In genomic region chr10:95767884-95768556, GRCh38 we compare ENCODE assay signal across 1 cellular context.
TF ChIP-seq lines count a peak whose summit lies in the region.

No MANE protein-coding gene starts in this region.

TF ChIP-seq in GM12878, 131 proteins besides CTCF, POLR2A, EP300 and RAD21 (continued from another document and continues in another):
- no peak for TF ChIP-seq PAX8 (IDR thresholded peaks at IDR 0.05)
- peak; percentile 94 for TF ChIP-seq IKZF1 (conservative IDR thresholded peaks at IDR 0.05)
- TF ChIP-seq RELA (IDR thresholded peaks at IDR 0.05; ENCODE audit: borderline replicate concordance, partially characterized antibody) = peak; percentile 54
- TF ChIP-seq ZSCAN29 (IDR thresholded peaks at IDR 0.05) = no peak
- TF ChIP-seq HDAC2 (IDR thresholded peaks at IDR 0.05) = no peak
- peak; percentile 67; the same call in 1 of the 2 replicates for TF ChIP-seq IRF4 (IDR thresholded peaks at IDR 0.05; ENCODE audit: low read depth, low read length)
- no peak for TF ChIP-seq REST (IDR thresholded peaks at IDR 0.05; ENCODE audit: low read depth, low read length)
- TF ChIP-seq TAF1 (IDR thresholded peaks at IDR 0.05; ENCODE audit: borderline replicate concordance, low read depth, low read length) = no peak
- TF ChIP-seq MEF2B (IDR thresholded peaks at IDR 0.05; ENCODE audit: partially characterized antibody, poor library complexity, severe bottlenecking) = peak; percentile 48
- peak; percentile 64 for TF ChIP-seq BCL11A (IDR thresholded peaks at IDR 0.05; ENCODE audit: low read depth, low read length)
- TF ChIP-seq ZNF274 (IDR thresholded peaks at IDR 0.05; ENCODE audit: insufficient read depth, insufficient read length) = no peak
- no peak; the same call in 2 of the 3 replicates for TF ChIP-seq POU2F2 (IDR thresholded peaks at IDR 0.05; ENCODE audit: borderline replicate concordance, low read depth, low read length)
- no peak for TF ChIP-seq RBBP5 (conservative IDR thresholded peaks at IDR 0.05)
- TF ChIP-seq NFYA (IDR thresholded peaks at IDR 0.05; ENCODE audit: borderline replicate concordance, low read depth, low read length) = no peak
- TF ChIP-seq WRNIP1 (IDR thresholded peaks at IDR 0.05; ENCODE audit: borderline replicate concordance, low read depth, low read length) = no peak
- no peak for TF ChIP-seq JUND (IDR thresholded peaks at IDR 0.05; ENCODE audit: low read depth, low read length)
- TF ChIP-seq ZNF217 (IDR thresholded peaks at IDR 0.05) = peak; percentile 70; the same call in 1 of the 2 replicates
- TF ChIP-seq NR2C2 (IDR thresholded peaks at IDR 0.05; ENCODE audit: borderline replicate concordance, control insufficient read depth, insufficient read length, low read depth) = no peak
- TF ChIP-seq JUNB (IDR thresholded peaks at IDR 0.05) = peak; percentile 86
- TF ChIP-seq ZBTB11 (CRISPR knock-in tag; IDR thresholded peaks at IDR 0.05) = no peak
- TF ChIP-seq NKRF (conservative IDR thresholded peaks at IDR 0.05) = 0 out of 2 replicates have a peak, but pooled peaks have one; percentile 24
- no peak for TF ChIP-seq SREBF2 (IDR thresholded peaks at IDR 0.05; ENCODE audit: low read length)
- TF ChIP-seq PRDM15 (CRISPR knock-in tag; IDR thresholded peaks at IDR 0.05) = no peak
- TF ChIP-seq SKIL (IDR thresholded peaks at IDR 0.05; ENCODE audit: low read depth, poor library complexity, severe bottlenecking) = peak; percentile 74
- no peak for TF ChIP-seq BCLAF1 (IDR thresholded peaks at IDR 0.05)
- TF ChIP-seq FOXK2 (IDR thresholded peaks at IDR 0.05) = no peak
- no peak for TF ChIP-seq GABPA (IDR thresholded peaks at IDR 0.05; ENCODE audit: low read depth)
- TF ChIP-seq EGR1 (IDR thresholded peaks at IDR 0.05; ENCODE audit: borderline replicate concordance in 1 of 2, low read depth in 2 of 2, low read length in 2 of 2) = no peak
- TF ChIP-seq MXI1 (IDR thresholded peaks at IDR 0.05; ENCODE audit: low read depth, low read length) = no peak
- 0 out of 2 replicates have a peak, but pooled peaks have one; percentile 58 for TF ChIP-seq GATAD2B (conservative IDR thresholded peaks at IDR 0.05; ENCODE audit: low read depth)
- TF ChIP-seq EZH2 (IDR thresholded peaks at IDR 0.05; ENCODE audit: borderline replicate concordance, control insufficient read depth, low read depth, low read length) = no peak
- TF ChIP-seq ZBED1 (IDR thresholded peaks at IDR 0.05; ENCODE audit: borderline replicate concordance) = no peak; the same call in 1 of the 2 replicates
- no peak for TF ChIP-seq LARP7 (IDR thresholded peaks at IDR 0.05)
- no peak for TF ChIP-seq SUZ12 (IDR thresholded peaks at IDR 0.05; ENCODE audit: unreplicated experiment)
- TF ChIP-seq CHD2 (IDR thresholded peaks at IDR 0.05; ENCODE audit: borderline replicate concordance, low read depth, low read length) = peak; percentile 53; the same call in 1 of the 2 replicates
- no peak for TF ChIP-seq NRF1 (conservative IDR thresholded peaks at IDR 0.05; ENCODE audit: low read depth, low read length)
- TF ChIP-seq SMARCA5 (IDR thresholded peaks at IDR 0.05) = no peak
- peak; percentile 90 for TF ChIP-seq ATF2 (IDR thresholded peaks at IDR 0.05; ENCODE audit: low read length)
- TF ChIP-seq SP1 (IDR thresholded peaks at IDR 0.05; ENCODE audit: low read depth, low read length) = peak; percentile 28
- TF ChIP-seq NFXL1 (IDR thresholded peaks at IDR 0.05; ENCODE audit: borderline replicate concordance) = no peak
- TF ChIP-seq ZNF207 (IDR thresholded peaks at IDR 0.05; ENCODE audit: borderline replicate concordance) = no peak
- peak; percentile 36; the same call in 1 of the 2 replicates for TF ChIP-seq SPI1 (IDR thresholded peaks at IDR 0.05; ENCODE audit: borderline replicate concordance, insufficient read depth, low read depth, low read length)
- TF ChIP-seq RFX5 (IDR thresholded peaks at IDR 0.05; ENCODE audit: low read depth, low read length) = no peak
- peak in 1 of 2 experiments; percentile 73; a peak in 1 of 4 replicates for TF ChIP-seq CEBPB (IDR thresholded peaks at IDR 0.05; ENCODE audit: borderline replicate concordance in 1 of 2, low read depth in 2 of 2, low read length in 2 of 2)
- no peak for TF ChIP-seq PML (IDR thresholded peaks at IDR 0.05; ENCODE audit: low read length)
- TF ChIP-seq CBX5 (IDR thresholded peaks at IDR 0.05; ENCODE audit: low read depth) = peak; percentile 95; the same call in 1 of the 2 replicates
- TF ChIP-seq IKZF2 (IDR thresholded peaks at IDR 0.05) = peak; percentile 97 to 98
- TF ChIP-seq STAT3 (IDR thresholded peaks at IDR 0.05; ENCODE audit: low read depth, low read length) = no peak
- peak; percentile 86 for TF ChIP-seq HDGF (IDR thresholded peaks at IDR 0.05)
